In the genomic region with DNA sequence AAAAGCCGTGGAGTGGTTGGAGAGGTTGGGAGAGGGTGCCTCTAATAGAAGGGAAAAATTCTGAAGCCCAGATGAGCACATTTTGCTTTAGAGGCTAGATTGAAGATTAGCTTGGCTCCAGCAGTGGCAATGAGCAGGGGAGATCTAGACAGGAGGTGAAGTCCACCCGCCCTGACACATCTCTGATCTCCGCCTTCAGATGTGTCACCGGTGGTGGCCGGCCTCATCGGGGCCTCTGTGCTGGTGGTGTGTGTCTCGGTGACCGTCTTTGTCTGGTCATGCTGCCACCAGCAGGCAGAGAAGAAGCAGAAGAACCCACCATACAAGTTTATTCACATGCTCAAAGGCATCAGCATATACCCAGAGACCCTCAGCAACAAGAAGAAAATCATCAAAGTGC, we compare ENCODE assay signal across 19 cellular contexts.
"Had no signal": no experiment of that assay in that cellular context is flagged by ENCODE, and none has a peak within 500 bp of the region (broad histone marks: within the 10 kb centered on the region; RNA-seq: fewer than 3 reads in every experiment).

No MANE protein-coding gene starts in this region.

- H3K9me3 Mint-ChIP-seq: mesothelial cell of epicardium, naive B cell had no signal

- H3K4me3 Mint-ChIP-seq: mesothelial cell of epicardium, naive B cell had no signal

- H3K9me3 ChIP-seq: esophagus muscularis mucosa, gastroesophageal sphincter, heart right ventricle, left lung, lower lobe of right lung, mucosa of descending colon had no signal

- H3K4me1 Mint-ChIP-seq: mesothelial cell of epicardium, naive B cell had no signal

- H3K4me1 ChIP-seq: left lung, lower lobe of right lung had no signal

- H3K27me3 ChIP-seq: dorsolateral prefrontal cortex, esophagus muscularis mucosa, gastroesophageal sphincter, heart right ventricle, left lung had no signal

- H3K27ac Mint-ChIP-seq: mesothelial cell of epicardium had no signal

- H3K36me3 ChIP-seq: gastroesophageal sphincter, left lung, lower lobe of right lung had no signal

- H3K36me3 Mint-ChIP-seq: mesothelial cell of epicardium, naive B cell had no signal

- H3K4me3 ChIP-seq: coronary artery, esophagus muscularis mucosa, gastroesophageal sphincter, heart right ventricle, left lung, lower lobe of right lung, mucosa of descending colon had no signal

- H3K27ac ChIP-seq: coronary artery, esophagus muscularis mucosa, foreskin keratinocyte, gastroesophageal sphincter, heart right ventricle, left lung, lower lobe of right lung had no signal

- ATAC-seq: foreskin keratinocyte, gastroesophageal sphincter, heart right ventricle, left cardiac atrium, left lung, left ventricle myocardium superior, lower lobe of right lung, mucosa of descending colon had no signal

- DNase-seq: dermis blood vessel endothelial cell; dorsolateral prefrontal cortex; effector CD4-positive, alpha-beta T cell; effector memory CD4-positive, alpha-beta T cell; foreskin keratinocyte; head of caudate nucleus; heart right ventricle; hippocampal formation; left cardiac atrium; left lung; left ventricle myocardium superior; lower lobe of right lung; mesenchymal stem cell; mucosa of descending colon; naive B cell had no signal
